In genomic region chr5:124605516-124605915, GRCh38 we compare ENCODE assay signal across 13 cellular contexts.
A peak's percentile ranks its signal among the peaks of the same experiment; 100 is the strongest.
DNase-seq lines count a peak whose midpoint lies in the region; ATAC-seq, FAIRE-seq and TF ChIP-seq lines count a peak whose summit lies in the region.
"Had no signal": no experiment of that assay in that cellular context is flagged by ENCODE, and none has a peak within 500 bp of the region (broad histone marks: within the 10 kb centered on the region; RNA-seq: fewer than 3 reads in every experiment).

No MANE protein-coding gene starts in this region.

- no peak for TF ChIP-seq EP300 in H1 (IDR thresholded peaks at IDR 0.05; ENCODE audit: borderline replicate concordance in 1 of 2, low read depth in 2 of 2, low read length in 2 of 2)

- no peaks in the 10 kb centered on the region for H3K79me1 ChIP-seq in H1 (ENCODE audit: low read depth, low read length)

- H3K27ac ChIP-seq in H1 (ENCODE audit: low read depth, low read length) = no peak overlapping the region
- peak overlapping the region; percentile 37 to 55 for H3K27ac ChIP-seq in left lung
- H3K27ac ChIP-seq in skeletal muscle tissue (ENCODE audit: low read depth, low read length) = peak overlapping the region; percentile 69
- H3K27ac ChIP-seq: suprapubic skin had no signal

- TF ChIP-seq POLR2A in H1 (IDR thresholded peaks at IDR 0.05; ENCODE audit: control extremely low read depth in 1 of 2, low read depth in 2 of 2, low read length in 2 of 2) = no peak

- H2AK5ac ChIP-seq in H1 (ENCODE audit: low read depth, low read length) = no peak overlapping the region

- WGBS in H1 (ENCODE audit: extremely low coverage in 1 of 2, insufficient coverage in 1 of 2, insufficient read length in 1 of 2, insufficient replicate concordance in 2 of 2, low coverage in 1 of 2, low lambda C conversion rate in 2 of 2, missing lambda C conversion rate in 1 of 2), 2 experiments = 82% methylated on average over 4 of the region's 4 CpGs; no CpG with 5 or more reads in 1 of the 2 experiments

- peak overlapping the region; percentile 93 for H2AFZ ChIP-seq in H1 (ENCODE audit: low read length)

- no peak overlapping the region for H4K91ac ChIP-seq in H1 (replicated peaks; ENCODE audit: insufficient read length, low read length)

- no peaks in the 10 kb centered on the region for H3K36me3 ChIP-seq in H1 (ENCODE audit: control insufficient read depth in 2 of 4, insufficient read depth in 4 of 4, low read length in 3 of 4)
- no peaks in the 10 kb centered on the region for H3K36me3 ChIP-seq in left lung
- H3K36me3 ChIP-seq in skeletal muscle tissue (ENCODE audit: control insufficient read depth in 3 of 3, insufficient read depth in 3 of 3, low read length in 3 of 3) = no peaks in the 10 kb centered on the region
- H3K36me3 ChIP-seq: suprapubic skin had no signal

- intact Hi-C loops in left lung (cut with DNase I) = no loop called here

- H3K4ac ChIP-seq in H1 (replicated peaks; ENCODE audit: insufficient read length, low read depth, low read length) = no peak overlapping the region

- CTCF ChIA-PET in H1 (lab: Charles Lee; ENCODE audit: partially characterized antibody) = no interaction called here

- TF ChIP-seq CTCF in H1 (IDR thresholded peaks at IDR 0.05; ENCODE audit: control extremely low read depth in 1 of 3, insufficient read depth in 1 of 3, low read depth in 1 of 3, low read length in 3 of 3) = no peak
- no peak for TF ChIP-seq CTCF in left lung (IDR thresholded peaks at IDR 0.05)

- H3K9ac ChIP-seq in H1 (replicated peaks in 1 of 4; ENCODE audit: extremely low read depth in 1 of 4, low read depth in 3 of 4, low read length in 3 of 4) (no peak overlapping the region), skeletal muscle tissue (ENCODE audit: low read depth in 1 of 3, low read length in 3 of 3) (no peak overlapping the region)

- H3K18ac ChIP-seq in H1 (ENCODE audit: extremely low read depth, low read length) = no peak overlapping the region

- no peak overlapping the region for H2BK15ac ChIP-seq in H1 (ENCODE audit: low read length)

- no peak overlapping the region for H3K23ac ChIP-seq in H1 (ENCODE audit: insufficient read length)

- H3K9me3 ChIP-seq in H1 (ENCODE audit: insufficient read depth in 2 of 2, low read depth in 1 of 2, low read length in 1 of 2) (no peaks in the 10 kb centered on the region), left lung (no peaks in the 10 kb centered on the region), skeletal muscle tissue (ENCODE audit: control insufficient read depth in 3 of 3, low read length in 3 of 3) (no peaks in the 10 kb centered on the region)
- H3K9me3 ChIP-seq: suprapubic skin had no signal

- no peak overlapping the region for H4K5ac ChIP-seq in H1 (ENCODE audit: insufficient read length, low read depth, low read length)

- H2BK12ac ChIP-seq in H1 (ENCODE audit: low read depth, low read length) = no peak overlapping the region

- POLR2A ChIA-PET in H1 (lab: Charles Lee; ENCODE audit: partially characterized antibody) = no interaction called here

- peak; percentile 98 for DNase-seq in NCI-H69 (lab: John Stamatoyannopoulos, UW)
- DNase-seq in H1 (ENCODE audit: low read depth in 1 of 2, low spot score in 2 of 2) = no peak
- DNase-seq in left lung = no peak
- no peak for DNase-seq in NCI-H1092 (lab: John Stamatoyannopoulos, UW)
- DNase-seq in DMS79 (lab: John Stamatoyannopoulos, UW) = no peak
- no peak for DNase-seq in NCI-H2196 (lab: John Stamatoyannopoulos, UW; ENCODE audit: unreplicated experiment)
- DNase-seq: activated effector memory CD4-positive, alpha-beta T cell treated with anti-CD3 and anti-CD28 coated beads, Interleukin-2, amount 50 U/mL, for 16 hours; NCI-H1694 had no signal

- ATAC-seq in left lung = peak; percentile 40
- no peak for ATAC-seq in HG02840 (IDR thresholded peaks at IDR 0.05; ENCODE audit: low FRiP score, unreplicated experiment)
- ATAC-seq: WTC11 had no signal

- no peaks in the 10 kb centered on the region for H4K20me1 ChIP-seq in H1 (replicated peaks in 1 of 2; ENCODE audit: control insufficient read depth in 1 of 2, insufficient read depth in 2 of 2, low read length in 2 of 2)

- no peak overlapping the region for H4K8ac ChIP-seq in H1 (ENCODE audit: extremely low read depth, insufficient read depth, low read length)

- FAIRE-seq in H1 (lab: Jason Lieb, UNC) = no peak
- FAIRE-seq: HTR-8/SVneo had no signal

- H3K56ac ChIP-seq in H1 (replicated peaks; ENCODE audit: insufficient read length, low read depth, low read length) = no peak overlapping the region

- no peak overlapping the region for H3K4me2 ChIP-seq in H1 (ENCODE audit: insufficient read depth in 1 of 2, low read depth in 2 of 2, low read length in 2 of 2)

- peaks cover 0 to 4% (median 1%) of the 10 kb centered on the region in 4 experiments; a peak in 2 of 7 replicates for H3K4me1 ChIP-seq in H1 (replicated peaks in 1 of 4; ENCODE audit: control insufficient read depth in 3 of 4, insufficient read depth in 4 of 4, low read length in 3 of 4)
- H3K4me1 ChIP-seq in left lung = peaks cover 0 to 10% of the 10 kb centered on the region in 2 donors
- peaks cover 0 to 12% (median 9%) of the 10 kb centered on the region in 3 donors for H3K4me1 ChIP-seq in skeletal muscle tissue (ENCODE audit: control insufficient read depth in 3 of 3, insufficient read depth in 3 of 3, low read length in 3 of 3)

- no peak overlapping the region for H2BK120ac ChIP-seq in H1 (replicated peaks; ENCODE audit: low read depth, low read length)

- H3K4me3 ChIP-seq in H1 (ENCODE audit: extremely low read depth in 1 of 4, insufficient read depth in 2 of 4, low read depth in 3 of 4, low read length in 4 of 4) = no peak overlapping the region
- H3K4me3 ChIP-seq in left lung = no peak overlapping the region
- peak overlapping the region in 1 of 3 donors; percentile 17 for H3K4me3 ChIP-seq in skeletal muscle tissue (ENCODE audit: low read length in 3 of 3)
- H3K4me3 ChIP-seq: suprapubic skin had no signal

- TF ChIP-seq RAD21 in H1 (IDR thresholded peaks at IDR 0.05 in 1 of 2, conservative IDR thresholded peaks at IDR 0.05 in 1 of 2; ENCODE audit: low read depth in 2 of 2, low read length in 2 of 2) = no peak

- no peaks in the 10 kb centered on the region for H3K23me2 ChIP-seq in H1 (ENCODE audit: low read depth, low read length)

- H3K79me2 ChIP-seq in H1 (ENCODE audit: control insufficient read depth in 1 of 2, insufficient read depth in 2 of 2, low read length in 2 of 2) = no peaks in the 10 kb centered on the region

- H3K27me3 ChIP-seq in H1 (replicated peaks in 1 of 4; ENCODE audit: control insufficient read depth in 3 of 4, extremely low read depth in 1 of 4, insufficient read depth in 3 of 4, low read length in 3 of 4) (no peaks in the 10 kb centered on the region), left lung (no peaks in the 10 kb centered on the region), skeletal muscle tissue (ENCODE audit: control insufficient read depth in 3 of 3, insufficient read depth in 3 of 3, low read length in 3 of 3) (no peaks in the 10 kb centered on the region)
- H3K27me3 ChIP-seq: suprapubic skin had no signal

- H2BK20ac ChIP-seq in H1 (ENCODE audit: low read length) = no peak overlapping the region

- H3K14ac ChIP-seq in H1 (ENCODE audit: insufficient read length) = no peak overlapping the region

- H2BK5ac ChIP-seq in H1 (ENCODE audit: low read depth, low read length) = no peak overlapping the region

TF ChIP-seq in H1, 55 proteins besides CTCF, POLR2A, EP300 and RAD21:
- TF ChIP-seq SIX5 (IDR thresholded peaks at IDR 0.05; ENCODE audit: low read depth, low read length) = no peak
- no peak for TF ChIP-seq POLR2AphosphoS5 (IDR thresholded peaks at IDR 0.05; ENCODE audit: low read depth, low read length)
- no peak for TF ChIP-seq TBP (IDR thresholded peaks at IDR 0.05; ENCODE audit: low read depth, low read length)
- TF ChIP-seq TAF1 (IDR thresholded peaks at IDR 0.05; ENCODE audit: low read depth, low read length) = no peak
- TF ChIP-seq KDM1A (IDR thresholded peaks at IDR 0.05; ENCODE audit: borderline replicate concordance, low read length) = no peak
